Comparison of ENCODE assay signal across 12 cellular contexts in genomic region chr13:33213797-33214196, GRCh38.
DNase-seq lines count a peak whose midpoint lies in the region; ATAC-seq and TF ChIP-seq lines count a peak whose summit lies in the region.
"Had no signal": no experiment of that assay in that cellular context is flagged by ENCODE, and none has a peak within 500 bp of the region (broad histone marks: within the 10 kb centered on the region; RNA-seq: fewer than 3 reads in every experiment).

No MANE protein-coding gene starts in this region.

- DNase-seq in DMS79 (lab: John Stamatoyannopoulos, UW) (peak; percentile 38), amniotic epithelial cell (ENCODE audit: low read depth) (peak; percentile 49), right atrium auricular region (ENCODE audit: low spot score) (no peak), progenitor cell of endocrine pancreas (ENCODE audit: low spot score, unreplicated experiment) (no peak), NCI-H1092 treated with DMSO at 0.1 percent for 48 hours (lab: John Stamatoyannopoulos, UW) (no peak), cerebellum (ENCODE audit: low spot score) (no peak)
- DNase-seq in activated T-helper 1 cell treated with anti-CD3 and anti-CD28 coated beads, Interleukin-12 subunit alpha, Interleukin-12 subunit beta, Interleukin-2, Interleukin-4 antibody, amounts not matched to agents 30 ng/mL and 10 ng/mL and 1 ng/mL, durations not matched to agents 14 hours and 24 hours and 36 hours (ENCODE audit: low spot score): no peak
- DNase-seq: activated naive CD8-positive, alpha-beta T cell treated with anti-CD3 and anti-CD28 coated beads, Interleukin-2, amount 50 U/mL, for 24 hours; DND-41; NCI-H1048 had no signal

- intact Hi-C loops in activated T-helper 1 cell treated with anti-CD3 and anti-CD28 coated beads, Interleukin-12 subunit alpha, Interleukin-12 subunit beta, Interleukin-2, Interleukin-4 antibody, amounts not matched to agents 30 ng/mL and 10 ng/mL and 1 ng/mL, durations not matched to agents 14 hours and 24 hours and 36 hours (cut with micrococcal nuclease): no loop called here

- no peak overlapping the region for H3K4me3 ChIP-seq in right atrium auricular region

- H3K27me3 ChIP-seq in right atrium auricular region: no peaks in the 10 kb centered on the region
- H3K27me3 ChIP-seq: neutrophil had no signal

- H3K9me3 Mint-ChIP-seq in progenitor cell of endocrine pancreas (ENCODE audit: low read depth): no peaks in the 10 kb centered on the region
- H3K9me3 Mint-ChIP-seq in activated T-helper 1 cell treated with anti-CD3 and anti-CD28 coated beads, Interleukin-12 subunit alpha, Interleukin-12 subunit beta, Interleukin-2, Interleukin-4 antibody, amounts not matched to agents 30 ng/mL and 10 ng/mL and 1 ng/mL, durations not matched to agents 14 hours and 24 hours and 36 hours: no peaks in the 10 kb centered on the region
- H3K9me3 Mint-ChIP-seq: activated naive CD8-positive, alpha-beta T cell treated with anti-CD3 and anti-CD28 coated beads, Interleukin-2, amount 50 U/mL, for 24 hours had no signal

- peaks cover 26% of the 10 kb centered on the region for H3K4me1 Mint-ChIP-seq in progenitor cell of endocrine pancreas (ENCODE audit: low read depth)
- no peaks in the 10 kb centered on the region for H3K4me1 Mint-ChIP-seq in activated T-helper 1 cell treated with anti-CD3 and anti-CD28 coated beads, Interleukin-12 subunit alpha, Interleukin-12 subunit beta, Interleukin-2, Interleukin-4 antibody, amounts not matched to agents 30 ng/mL and 10 ng/mL and 1 ng/mL, durations not matched to agents 14 hours and 24 hours and 36 hours (ENCODE audit: low read depth)
- H3K4me1 Mint-ChIP-seq: activated naive CD8-positive, alpha-beta T cell treated with anti-CD3 and anti-CD28 coated beads, Interleukin-2, amount 50 U/mL, for 24 hours had no signal

- peak overlapping the region; percentile 26 for H3K27ac Mint-ChIP-seq in progenitor cell of endocrine pancreas
- no peak overlapping the region for H3K27ac Mint-ChIP-seq in activated T-helper 1 cell treated with anti-CD3 and anti-CD28 coated beads, Interleukin-12 subunit alpha, Interleukin-12 subunit beta, Interleukin-2, Interleukin-4 antibody, amounts not matched to agents 30 ng/mL and 10 ng/mL and 1 ng/mL, durations not matched to agents 14 hours and 24 hours and 36 hours
- H3K27ac Mint-ChIP-seq: activated naive CD8-positive, alpha-beta T cell treated with anti-CD3 and anti-CD28 coated beads, Interleukin-2, amount 50 U/mL, for 24 hours had no signal

- peaks cover 0 to 53% of the 10 kb centered on the region in 2 donors for H3K4me1 ChIP-seq in right atrium auricular region

- no peaks in the 10 kb centered on the region for H3K36me3 ChIP-seq in right atrium auricular region
- H3K36me3 ChIP-seq: neutrophil had no signal

- H3K27ac ChIP-seq in right atrium auricular region: peak overlapping the region; percentile 17 to 29
- H3K27ac ChIP-seq: neutrophil had no signal

- no peak overlapping the region for H3K4me3 Mint-ChIP-seq in progenitor cell of endocrine pancreas (ENCODE audit: low read depth)
- H3K4me3 Mint-ChIP-seq in activated T-helper 1 cell treated with anti-CD3 and anti-CD28 coated beads, Interleukin-12 subunit alpha, Interleukin-12 subunit beta, Interleukin-2, Interleukin-4 antibody, amounts not matched to agents 30 ng/mL and 10 ng/mL and 1 ng/mL, durations not matched to agents 14 hours and 24 hours and 36 hours: no peak overlapping the region
- H3K4me3 Mint-ChIP-seq: activated naive CD8-positive, alpha-beta T cell treated with anti-CD3 and anti-CD28 coated beads, Interleukin-2, amount 50 U/mL, for 24 hours had no signal

- no peak for TF ChIP-seq CTCF in right atrium auricular region (IDR thresholded peaks at IDR 0.05)
- no peak for TF ChIP-seq CTCF in progenitor cell of endocrine pancreas (IDR thresholded peaks at IDR 0.05; ENCODE audit: unreplicated experiment)

- no peaks in the 10 kb centered on the region for H3K27me3 Mint-ChIP-seq in progenitor cell of endocrine pancreas
- H3K27me3 Mint-ChIP-seq in activated T-helper 1 cell treated with anti-CD3 and anti-CD28 coated beads, Interleukin-12 subunit alpha, Interleukin-12 subunit beta, Interleukin-2, Interleukin-4 antibody, amounts not matched to agents 30 ng/mL and 10 ng/mL and 1 ng/mL, durations not matched to agents 14 hours and 24 hours and 36 hours (ENCODE audit: insufficient read depth): peaks cover 2% of the 10 kb centered on the region

- H3K9me3 ChIP-seq in right atrium auricular region: no peaks in the 10 kb centered on the region
- H3K9me3 ChIP-seq: neutrophil had no signal

- no peak for ATAC-seq in GM19035 (IDR thresholded peaks at IDR 0.05; ENCODE audit: unreplicated experiment)
- ATAC-seq: activated naive CD8-positive, alpha-beta T cell treated with anti-CD3 and anti-CD28 coated beads, Interleukin-2, amount 50 U/mL, for 24 hours had no signal

- H3K36me3 Mint-ChIP-seq in progenitor cell of endocrine pancreas (ENCODE audit: insufficient read depth): no peaks in the 10 kb centered on the region
- no peaks in the 10 kb centered on the region for H3K36me3 Mint-ChIP-seq in activated T-helper 1 cell treated with anti-CD3 and anti-CD28 coated beads, Interleukin-12 subunit alpha, Interleukin-12 subunit beta, Interleukin-2, Interleukin-4 antibody, amounts not matched to agents 30 ng/mL and 10 ng/mL and 1 ng/mL, durations not matched to agents 14 hours and 24 hours and 36 hours (ENCODE audit: low read depth)

Comparison
In these comparisons a context has a peak if more than half of its experiments do, and no peak if none do; other contexts are left out.
1. DNase-seq: peak in DMS79 (single experiment) and amniotic epithelial cell (single experiment); none in right atrium auricular region (single experiment), progenitor cell of endocrine pancreas (single experiment), NCI-H1092 treated with DMSO at 0.1 percent for 48 hours (single experiment), cerebellum (single experiment) and activated T-helper 1 cell treated with anti-CD3 and anti-CD28 coated beads, Interleukin-12 subunit alpha, Interleukin-12 subunit beta, Interleukin-2, Interleukin-4 antibody, amounts not matched to agents 30 ng/mL and 10 ng/mL and 1 ng/mL, durations not matched to agents 14 hours and 24 hours and 36 hours (single experiment).